Comparison of ENCODE assay signal across 19 cellular contexts in the genomic region with DNA sequence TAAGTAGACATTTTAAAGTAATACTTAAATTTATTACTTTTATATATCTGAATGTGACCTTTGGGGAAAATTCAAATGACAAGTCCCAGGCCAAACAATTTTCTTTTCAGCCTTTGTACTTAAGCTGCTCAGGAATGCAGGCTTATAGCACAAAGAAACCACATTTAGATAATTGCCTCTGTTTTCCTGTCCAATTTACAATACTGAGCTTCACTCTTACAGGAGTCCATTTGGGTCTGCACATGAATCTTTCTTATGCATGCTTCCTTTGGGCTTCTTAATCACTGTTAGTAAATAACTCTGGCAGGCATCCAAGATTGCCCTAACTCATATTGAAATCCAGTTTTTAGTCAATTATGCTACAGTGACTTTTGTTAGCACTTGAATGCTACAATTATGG.
DNase-seq lines count a peak whose midpoint lies in the region; ATAC-seq and TF ChIP-seq lines count a peak whose summit lies in the region.
"Had no signal": no experiment of that assay in that cellular context is flagged by ENCODE, and none has a peak within 500 bp of the region (broad histone marks: within the 10 kb centered on the region; RNA-seq: fewer than 3 reads in every experiment).

No MANE protein-coding gene starts in this region.

- H3K4me1 ChIP-seq in sigmoid colon (no peaks in the 10 kb centered on the region), GM23338 (ENCODE audit: insufficient read depth) (no peaks in the 10 kb centered on the region)

- no peaks in the 10 kb centered on the region for H4K20me1 ChIP-seq in GM23338 (replicated peaks; ENCODE audit: insufficient read depth)

- H3K27me3 ChIP-seq in sigmoid colon: no peaks in the 10 kb centered on the region
- no peaks in the 10 kb centered on the region for H3K27me3 ChIP-seq in GM23338 (ENCODE audit: insufficient read depth)
- H3K27me3 ChIP-seq: MG63 had no signal

- H3K9me3 Mint-ChIP-seq in mesothelial cell of epicardium: peaks cover 16% of the 10 kb centered on the region
- H3K9me3 Mint-ChIP-seq in GM23338: no peaks in the 10 kb centered on the region; the same call in 2 of the 3 replicates

- H3K27ac Mint-ChIP-seq in mesothelial cell of epicardium (peak overlapping the region; percentile 21), GM23338 (no peak overlapping the region)

- 0 out of 2 replicates have a peak, but pooled peaks cover 4% of the 10 kb centered on the region for H3K9me2 ChIP-seq in GM23338 (ENCODE audit: insufficient read depth)

- no peaks in the 10 kb centered on the region for H3K9me3 ChIP-seq in sigmoid colon
- H3K9me3 ChIP-seq: MG63 had no signal

- H3K36me3 ChIP-seq in sigmoid colon (no peaks in the 10 kb centered on the region), GM23338 (ENCODE audit: insufficient read depth) (no peaks in the 10 kb centered on the region)
- H3K36me3 ChIP-seq: MG63 had no signal

- no peak for TF ChIP-seq CTCF in mesothelial cell of epicardium (IDR thresholded peaks at IDR 0.05; ENCODE audit: unreplicated experiment)
- TF ChIP-seq CTCF in sigmoid colon (IDR thresholded peaks at IDR 0.05): no peak
- TF ChIP-seq CTCF in GM23338 (conservative IDR thresholded peaks at IDR 0.05; ENCODE audit: low read depth in 2 of 2): no peak

- no peaks in the 10 kb centered on the region for H3F3A ChIP-seq in GM23338 (replicated peaks; ENCODE audit: low read depth)

- H3K4me2 ChIP-seq in GM23338: no peak overlapping the region

- H3K4me1 Mint-ChIP-seq in mesothelial cell of epicardium: peaks cover 15% of the 10 kb centered on the region
- H3K4me1 Mint-ChIP-seq in GM23338: no peaks in the 10 kb centered on the region

- no peaks in the 10 kb centered on the region for H3K79me2 ChIP-seq in GM23338 (replicated peaks; ENCODE audit: insufficient read depth)

- H3K36me3 Mint-ChIP-seq in mesothelial cell of epicardium: peaks cover 4% of the 10 kb centered on the region
- no peaks in the 10 kb centered on the region for H3K36me3 Mint-ChIP-seq in GM23338 (ENCODE audit: low read depth)

- no peak for TF ChIP-seq POLR2A in sigmoid colon (IDR thresholded peaks at IDR 0.05)

- DNase-seq in A172 (ENCODE audit: low spot score) (peak; percentile 63), EH (ENCODE audit: low read depth) (peak; percentile 10), amniotic epithelial cell (ENCODE audit: low read depth) (peak; percentile 15), mesothelial cell of epicardium (ENCODE audit: low spot score in 2 of 2, unreplicated experiment in 2 of 2) (no peak), sigmoid colon (no peak), COR-L47 (lab: John Stamatoyannopoulos, UW) (no peak), GM23338 (ENCODE audit: low spot score) (no peak)
- DNase-seq: C1 segment of cervical spinal cord, DMS 273 treated with DMSO at 0.1 percent for 48 hours, DND-41, HCEC 1CT, Kasumi-1, MG63, NCI-H1048, NCI-H1436, NCI-H1930, NCI-H2171, NCI-H526 treated with DMSO at 0.1 percent for 48 hours had no signal

- no peak overlapping the region for H3K4me3 Mint-ChIP-seq in mesothelial cell of epicardium
- H3K4me3 Mint-ChIP-seq in GM23338: no peak overlapping the region

- H3K4me3 ChIP-seq in sigmoid colon (no peak overlapping the region), GM23338 (no peak overlapping the region)
- H3K4me3 ChIP-seq: MG63 had no signal

- intact Hi-C loops in sigmoid colon (cut with DNase I): no loop called here

- no peak for TF ChIP-seq EP300 in sigmoid colon (IDR thresholded peaks at IDR 0.05)

- no peak overlapping the region for H3K27ac ChIP-seq in sigmoid colon
- H3K27ac ChIP-seq in GM23338 (ENCODE audit: low read depth): no peak overlapping the region

- ATAC-seq in GM23338: no peak
- ATAC-seq: Panc1 had no signal

- H3K27me3 Mint-ChIP-seq in mesothelial cell of epicardium (ENCODE audit: low read depth): no peaks in the 10 kb centered on the region
- H3K27me3 Mint-ChIP-seq in GM23338 (ENCODE audit: insufficient read depth, low read depth, poor library complexity): no peaks in the 10 kb centered on the region

- no peak overlapping the region for H2AFZ ChIP-seq in GM23338

TF ChIP-seq in GM23338, 12 proteins besides CTCF, POLR2A, EP300 and RAD21 (continues in another document):
- TF ChIP-seq, protein P1, sequence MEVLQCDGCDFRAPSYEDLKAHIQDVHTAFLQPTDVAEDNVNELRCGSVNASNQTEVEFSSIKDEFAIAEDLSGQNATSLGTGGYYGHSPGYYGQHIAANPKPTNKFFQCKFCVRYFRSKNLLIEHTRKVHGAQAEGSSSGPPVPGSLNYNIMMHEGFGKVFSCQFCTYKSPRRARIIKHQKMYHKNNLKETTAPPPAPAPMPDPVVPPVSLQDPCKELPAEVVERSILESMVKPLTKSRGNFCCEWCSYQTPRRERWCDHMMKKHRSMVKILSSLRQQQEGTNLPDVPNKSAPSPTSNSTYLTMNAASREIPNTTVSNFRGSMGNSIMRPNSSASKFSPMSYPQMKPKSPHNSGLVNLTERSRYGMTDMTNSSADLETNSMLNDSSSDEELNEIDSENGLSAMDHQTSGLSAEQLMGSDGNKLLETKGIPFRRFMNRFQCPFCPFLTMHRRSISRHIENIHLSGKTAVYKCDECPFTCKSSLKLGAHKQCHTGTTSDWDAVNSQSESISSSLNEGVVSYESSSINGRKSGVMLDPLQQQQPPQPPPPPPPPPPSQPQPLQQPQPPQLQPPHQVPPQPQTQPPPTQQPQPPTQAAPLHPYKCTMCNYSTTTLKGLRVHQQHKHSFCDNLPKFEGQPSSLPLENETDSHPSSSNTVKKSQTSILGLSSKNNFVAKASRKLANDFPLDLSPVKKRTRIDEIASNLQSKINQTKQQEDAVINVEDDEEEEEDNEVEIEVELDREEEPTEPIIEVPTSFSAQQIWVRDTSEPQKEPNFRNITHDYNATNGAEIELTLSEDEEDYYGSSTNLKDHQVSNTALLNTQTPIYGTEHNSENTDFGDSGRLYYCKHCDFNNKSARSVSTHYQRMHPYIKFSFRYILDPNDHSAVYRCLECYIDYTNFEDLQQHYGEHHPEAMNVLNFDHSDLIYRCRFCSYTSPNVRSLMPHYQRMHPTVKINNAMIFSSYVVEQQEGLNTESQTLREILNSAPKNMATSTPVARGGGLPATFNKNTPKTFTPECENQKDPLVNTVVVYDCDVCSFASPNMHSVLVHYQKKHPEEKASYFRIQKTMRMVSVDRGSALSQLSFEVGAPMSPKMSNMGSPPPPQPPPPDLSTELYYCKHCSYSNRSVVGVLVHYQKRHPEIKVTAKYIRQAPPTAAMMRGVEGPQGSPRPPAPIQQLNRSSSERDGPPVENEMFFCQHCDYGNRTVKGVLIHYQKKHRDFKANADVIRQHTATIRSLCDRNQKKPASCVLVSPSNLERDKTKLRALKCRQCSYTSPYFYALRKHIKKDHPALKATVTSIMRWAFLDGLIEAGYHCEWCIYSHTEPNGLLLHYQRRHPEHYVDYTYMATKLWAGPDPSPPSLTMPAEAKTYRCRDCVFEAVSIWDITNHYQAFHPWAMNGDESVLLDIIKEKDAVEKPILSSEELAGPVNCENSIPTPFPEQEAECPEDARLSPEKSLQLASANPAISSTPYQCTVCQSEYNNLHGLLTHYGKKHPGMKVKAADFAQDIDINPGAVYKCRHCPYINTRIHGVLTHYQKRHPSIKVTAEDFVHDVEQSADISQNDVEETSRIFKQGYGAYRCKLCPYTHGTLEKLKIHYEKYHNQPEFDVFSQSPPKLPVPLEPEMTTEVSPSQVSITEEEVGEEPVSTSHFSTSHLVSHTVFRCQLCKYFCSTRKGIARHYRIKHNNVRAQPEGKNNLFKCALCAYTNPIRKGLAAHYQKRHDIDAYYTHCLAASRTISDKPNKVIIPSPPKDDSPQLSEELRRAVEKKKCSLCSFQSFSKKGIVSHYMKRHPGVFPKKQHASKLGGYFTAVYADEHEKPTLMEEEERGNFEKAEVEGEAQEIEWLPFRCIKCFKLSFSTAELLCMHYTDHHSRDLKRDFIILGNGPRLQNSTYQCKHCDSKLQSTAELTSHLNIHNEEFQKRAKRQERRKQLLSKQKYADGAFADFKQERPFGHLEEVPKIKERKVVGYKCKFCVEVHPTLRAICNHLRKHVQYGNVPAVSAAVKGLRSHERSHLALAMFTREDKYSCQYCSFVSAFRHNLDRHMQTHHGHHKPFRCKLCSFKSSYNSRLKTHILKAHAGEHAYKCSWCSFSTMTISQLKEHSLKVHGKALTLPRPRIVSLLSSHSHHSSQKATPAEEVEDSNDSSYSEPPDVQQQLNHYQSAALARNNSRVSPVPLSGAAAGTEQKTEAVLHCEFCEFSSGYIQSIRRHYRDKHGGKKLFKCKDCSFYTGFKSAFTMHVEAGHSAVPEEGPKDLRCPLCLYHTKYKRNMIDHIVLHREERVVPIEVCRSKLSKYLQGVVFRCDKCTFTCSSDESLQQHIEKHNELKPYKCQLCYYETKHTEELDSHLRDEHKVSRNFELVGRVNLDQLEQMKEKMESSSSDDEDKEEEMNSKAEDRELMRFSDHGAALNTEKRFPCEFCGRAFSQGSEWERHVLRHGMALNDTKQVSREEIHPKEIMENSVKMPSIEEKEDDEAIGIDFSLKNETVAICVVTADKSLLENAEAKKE (CRISPR knock-in tag; IDR thresholded peaks at IDR 0.05): no peak
- TF ChIP-seq STAT1 (IDR thresholded peaks at IDR 0.05; ENCODE audit: unreplicated experiment): no peak
- TF ChIP-seq EZH2phosphoT487 (IDR thresholded peaks at IDR 0.05; ENCODE audit: unreplicated experiment): no peak
- no peak for TF ChIP-seq ZNF114 (CRISPR knock-in tag; IDR thresholded peaks at IDR 0.05)
- TF ChIP-seq JUNB (IDR thresholded peaks at IDR 0.05; ENCODE audit: unreplicated experiment): no peak
- TF ChIP-seq CREB1 (CRISPR knock-in tag; IDR thresholded peaks at IDR 0.05; ENCODE audit: low read depth): no peak

Comparison
In these comparisons a context has a peak if more than half of its experiments do, and no peak if none do; other contexts are left out.
1. DNase-seq: peak in A172 (single experiment), EH (single experiment) and amniotic epithelial cell (single experiment); none in mesothelial cell of epicardium (0 of 2), sigmoid colon (single experiment), COR-L47 (single experiment) and GM23338 (single experiment).